ENCODE assay signal across 1 cellular context in the genomic region with DNA sequence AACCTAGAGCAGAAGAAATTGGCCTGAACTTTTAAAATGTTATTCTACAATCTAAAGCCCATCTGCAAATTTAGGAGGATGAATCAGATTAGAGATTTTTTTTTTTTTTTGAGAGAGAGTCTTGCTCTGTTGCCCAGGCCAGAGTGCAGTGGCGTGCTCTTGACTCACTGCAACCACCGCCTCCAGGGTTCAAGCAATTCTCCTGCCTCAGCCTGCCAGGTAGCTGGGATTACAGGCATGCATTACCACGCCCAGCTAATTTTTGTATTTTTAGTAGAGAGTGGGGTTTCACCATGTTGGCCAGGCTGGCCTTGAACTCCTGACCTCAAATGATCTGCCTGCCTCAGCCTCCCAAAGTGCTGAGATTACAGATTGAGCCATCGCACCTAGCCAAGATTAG. TPM values are rescaled to one million over a fixed set of nuclear protein-coding genes. Genes with fewer than 3 reads are reported as not detected.
"Had no signal": no experiment of that assay in that cellular context is flagged by ENCODE, and none has a peak within 500 bp of the region (broad histone marks: within the 10 kb centered on the region; RNA-seq: fewer than 3 reads in every experiment).

No MANE protein-coding gene starts in this region.

RNA-seq across cellular contexts. Expression of a gene that starts 38.6 kb away (rescaled TPM):
- total RNA-seq: T-helper 17 cell had no signal
